In the genomic region with DNA sequence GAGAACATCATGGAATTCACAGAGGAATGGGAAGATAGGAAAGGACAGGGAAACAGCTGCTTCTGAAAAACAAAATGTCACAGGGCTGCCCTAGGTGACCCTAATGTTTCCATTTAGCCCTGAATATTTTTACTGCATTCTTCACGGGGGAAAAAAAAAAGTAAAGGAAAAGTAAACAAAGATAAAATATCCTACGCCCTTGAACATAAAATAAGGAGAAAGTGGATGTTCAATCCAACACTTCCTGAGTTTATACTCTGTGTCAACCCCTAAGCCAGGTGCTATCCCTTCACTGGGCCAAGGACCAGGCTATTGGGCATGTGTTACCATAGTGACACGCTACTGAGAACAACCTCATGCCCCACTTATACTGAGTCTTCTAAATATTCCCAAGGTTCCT, we compare ENCODE assay signal across 1 cellular context.
TF ChIP-seq lines count a peak whose summit lies in the region.

No MANE protein-coding gene starts in this region.

TF ChIP-seq in SK-N-SH, 30 proteins besides CTCF, POLR2A, EP300 and RAD21 (continued from another document):
- TF ChIP-seq, protein P1, sequence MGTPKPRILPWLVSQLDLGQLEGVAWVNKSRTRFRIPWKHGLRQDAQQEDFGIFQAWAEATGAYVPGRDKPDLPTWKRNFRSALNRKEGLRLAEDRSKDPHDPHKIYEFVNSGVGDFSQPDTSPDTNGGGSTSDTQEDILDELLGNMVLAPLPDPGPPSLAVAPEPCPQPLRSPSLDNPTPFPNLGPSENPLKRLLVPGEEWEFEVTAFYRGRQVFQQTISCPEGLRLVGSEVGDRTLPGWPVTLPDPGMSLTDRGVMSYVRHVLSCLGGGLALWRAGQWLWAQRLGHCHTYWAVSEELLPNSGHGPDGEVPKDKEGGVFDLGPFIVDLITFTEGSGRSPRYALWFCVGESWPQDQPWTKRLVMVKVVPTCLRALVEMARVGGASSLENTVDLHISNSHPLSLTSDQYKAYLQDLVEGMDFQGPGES (IDR thresholded peaks at IDR 0.05; ENCODE audit: low read depth, low read length): no peak
- no peak for TF ChIP-seq EZH2phosphoT487 (IDR thresholded peaks at IDR 0.05; ENCODE audit: borderline replicate concordance, low read depth)
